Comparison of ENCODE assay signal across 8 cellular contexts in the genomic region with DNA sequence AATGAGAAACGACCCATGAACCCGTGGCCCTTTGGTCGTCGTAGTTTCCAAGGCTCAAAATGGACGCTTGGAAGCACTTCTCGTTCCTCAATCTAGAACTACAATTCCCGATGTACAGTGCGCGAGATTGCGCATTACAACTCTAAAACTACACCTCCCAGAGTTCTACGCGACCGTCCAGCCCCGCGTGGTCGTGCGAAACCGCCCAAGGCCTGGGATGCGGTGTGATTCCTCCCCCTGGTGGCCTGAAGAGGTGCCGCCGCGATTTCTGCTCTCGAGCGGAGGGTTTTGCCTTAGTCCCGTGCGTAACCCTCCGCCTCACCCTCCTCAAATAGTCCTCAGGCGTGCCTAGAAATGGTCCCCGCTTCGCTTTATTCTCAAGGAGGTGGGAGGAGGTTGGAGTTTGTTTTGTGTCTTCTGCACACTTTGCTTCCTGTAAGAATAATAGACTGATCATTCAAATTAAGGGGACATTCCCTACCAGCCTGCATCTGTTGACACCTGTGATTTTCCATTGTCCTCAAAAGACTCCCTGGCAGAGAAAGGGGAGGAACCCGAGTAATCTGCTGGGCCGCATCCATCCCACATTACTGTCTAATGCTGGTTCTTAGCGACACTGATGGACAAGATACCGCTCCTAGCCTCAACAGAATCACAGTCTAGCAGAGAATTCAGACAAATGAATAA. TPM values are rescaled to one million over a fixed set of nuclear protein-coding genes. Genes with fewer than 3 reads are reported as not detected.
DNase-seq lines count a peak whose midpoint lies in the region; ATAC-seq lines count a peak whose summit lies in the region.

No MANE protein-coding gene starts in this region.

- 2% methylated on average over 34 of the region's 34 CpGs for WGBS in esophagus, 2 donors

- H3K9me3 Mint-ChIP-seq in IgD-negative memory B cell: no peaks in the 10 kb centered on the region

- H3K9me3 ChIP-seq in esophagus (ENCODE audit: control insufficient read depth in 2 of 2, insufficient read depth in 1 of 2, low read depth in 1 of 2, low read length in 1 of 2) (no peaks in the 10 kb centered on the region), mucosa of stomach (ENCODE audit: control insufficient read depth, low read length) (no peaks in the 10 kb centered on the region)

- peak overlapping the region; percentile 55 to 69 for H3K4me3 ChIP-seq in esophagus (ENCODE audit: low read depth in 1 of 2, low read length in 2 of 2)
- H3K4me3 ChIP-seq in mucosa of stomach (ENCODE audit: low read length): peak overlapping the region; percentile 68

- peak overlapping the region; percentile 82 to 84 for H3K27ac ChIP-seq in esophagus (ENCODE audit: low read depth in 2 of 2, low read length in 1 of 2)

- H3K4me3 Mint-ChIP-seq in IgD-negative memory B cell: peak overlapping the region; percentile 94 to 97 (median 95)

- peaks cover 2 to 5% of the 10 kb centered on the region in 2 donors for H3K4me1 ChIP-seq in esophagus (ENCODE audit: control insufficient read depth in 2 of 2, insufficient read depth in 2 of 2, low read length in 1 of 2)
- peaks cover 10% of the 10 kb centered on the region for H3K4me1 ChIP-seq in mucosa of stomach (ENCODE audit: control insufficient read depth, insufficient read depth, low read length)

- peaks cover 3% of the 10 kb centered on the region for H3K36me3 Mint-ChIP-seq in IgD-negative memory B cell

- H3K9ac ChIP-seq in mucosa of stomach (ENCODE audit: low read length): peak overlapping the region; percentile 81

- H3K36me3 ChIP-seq in esophagus (ENCODE audit: control insufficient read depth in 2 of 2, insufficient read depth in 2 of 2, low read length in 1 of 2) (no peaks in the 10 kb centered on the region), mucosa of stomach (ENCODE audit: control insufficient read depth, insufficient read depth, low read length) (no peaks in the 10 kb centered on the region)

- H3K27ac Mint-ChIP-seq in IgD-negative memory B cell: peak overlapping the region; percentile 90 to 97 (median 92)

- H3K27me3 Mint-ChIP-seq in IgD-negative memory B cell: peaks cover 2% of the 10 kb centered on the region

- no peaks in the 10 kb centered on the region for H3K27me3 ChIP-seq in esophagus (ENCODE audit: control insufficient read depth in 1 of 2, insufficient read depth in 2 of 2, low read length in 2 of 2)
- H3K27me3 ChIP-seq in mucosa of stomach (ENCODE audit: control insufficient read depth, insufficient read depth, low read length): no peaks in the 10 kb centered on the region

- peak; percentile 95 for ATAC-seq in GM21529 (IDR thresholded peaks at IDR 0.05; ENCODE audit: unreplicated experiment)

- H3K4me1 Mint-ChIP-seq in IgD-negative memory B cell: peaks cover 12 to 19% (median 16%) of the 10 kb centered on the region in 3 donors

- DNase-seq in DMS114 treated with DMSO at 0.1 percent for 48 hours (lab: John Stamatoyannopoulos, UW; ENCODE audit: unreplicated experiment) (peak; percentile 98), OCI-M1 (lab: John Stamatoyannopoulos, UW) (peak; percentile 99)
- peak; percentile 93 for DNase-seq in activated T-cell treated with anti-CD3 and anti-CD28 coated beads, Interleukin-2, amount 50 U/mL, for 1 hour
- peak; percentile 91 to 95 for DNase-seq in stimulated activated CD8-positive, alpha-beta memory T cell treated with anti-CD3 and anti-CD28 coated beads, Interleukin-7, amount 100 ng/mL, for 1 hour (ENCODE audit: low read depth in 2 of 2)

RNA-seq across cellular contexts. Expression of gene PAFAH2, which starts 0.4 kb away (rescaled TPM):
- 8.6 TPM for polyA plus RNA-seq in IgD-negative memory B cell
- polyA plus RNA-seq in esophagus: 1 to 10 TPM; 5.7 to 5.8 TPM

RNA-seq across cellular contexts. Expression of gene EXTL1, which starts 23.4 kb away (rescaled TPM):
- polyA plus RNA-seq in IgD-negative memory B cell: not detected
- polyA plus RNA-seq in esophagus: under 1 TPM; 0.09 to 0.45 TPM

RNA-seq across cellular contexts. Expression of gene SLC30A2, which starts 47.7 kb away (rescaled TPM):
- not detected for polyA plus RNA-seq in IgD-negative memory B cell
- under 1 TPM in 1 of 2 donors, not detected in 1; 0.01 TPM for polyA plus RNA-seq in esophagus

Comparison
In these comparisons a context has a peak if more than half of its experiments do, and no peak if none do; other contexts are left out.
1. Peak in every context shown above with its lines: DNase-seq, ATAC-seq, H3K4me3 ChIP-seq and H3K27ac ChIP-seq.